In genomic region chr6:7706269-7706668, GRCh38 we compare ENCODE assay signal across 34 cellular contexts. TPM values are rescaled to one million over a fixed set of nuclear protein-coding genes. Genes with fewer than 3 reads are reported as not detected.
"Had no signal": no experiment of that assay in that cellular context is flagged by ENCODE, and none has a peak within 500 bp of the region (broad histone marks: within the 10 kb centered on the region; RNA-seq: fewer than 3 reads in every experiment).

No MANE protein-coding gene starts in this region.

- H3K4me3 Mint-ChIP-seq: activated CD4-positive, alpha-beta memory T cell treated with anti-CD3 and anti-CD28 coated beads for 36 hours; activated CD4-positive, alpha-beta T cell treated with anti-CD3 and anti-CD28 coated beads for 36 hours; activated CD4-positive, alpha-beta T cell treated with anti-CD3 and anti-CD28 coated beads, Interleukin-2, amount 10 ng/mL, durations not matched to agents 24 days and 14 days; activated CD8-positive, alpha-beta memory T cell treated with anti-CD3 and anti-CD28 coated beads, Interleukin-2, amount 10 ng/mL, durations not matched to agents 7 days and 5 days; activated CD8-positive, alpha-beta T cell treated with anti-CD3 and anti-CD28 coated beads, Interleukin-2, amount 10 ng/mL, durations not matched to agents 7 days and 5 days; activated naive CD4-positive, alpha-beta T cell treated with anti-CD3 and anti-CD28 coated beads, Interleukin-2, amount 10 ng/mL, durations not matched to agents 7 days and 5 days; activated naive CD8-positive, alpha-beta T cell treated with anti-CD3 and anti-CD28 coated beads, Interleukin-2, amount 10 ng/mL, durations not matched to agents 7 days and 5 days; activated T-cell treated with anti-CD3 and anti-CD28 coated beads, Interleukin-2, amount 50 U/mL, for 24 hours; activated T-cell treated with anti-CD3 and anti-CD28 coated beads, Interleukin-2, amount 50 U/mL, for 72 hours; brain; central memory CD8-positive, alpha-beta T cell; dendritic cell treated with granulocyte-macrophage colony-stimulating factor and Interleukin-4, amounts not matched to agents 40 ng/mL and 50 ng/mL, for 4 days; endodermal cell; T-helper 17 cell; T-helper 2 cell treated with Interferon-gamma antibody and Interleukin-4, amounts not matched to agents 5 μg/mL and 100 μg/mL, for 36 hours had no signal

- H3K36me3 Mint-ChIP-seq: activated CD4-positive, alpha-beta memory T cell treated with anti-CD3 and anti-CD28 coated beads for 36 hours; activated CD8-positive, alpha-beta memory T cell treated with anti-CD3 and anti-CD28 coated beads, Interleukin-2, amount 10 ng/mL, durations not matched to agents 7 days and 5 days; activated naive CD4-positive, alpha-beta T cell treated with anti-CD3 and anti-CD28 coated beads, Interleukin-2, amount 10 ng/mL, durations not matched to agents 7 days and 5 days; activated naive CD8-positive, alpha-beta T cell treated with anti-CD3 and anti-CD28 coated beads, Interleukin-2, amount 10 ng/mL, durations not matched to agents 7 days and 5 days; brain had no signal

- H3K4me1 ChIP-seq: ascending aorta, breast epithelium, foreskin keratinocyte, gastrocnemius medialis, heart right ventricle had no signal

- H3K27me3 Mint-ChIP-seq: brain; dendritic cell treated with granulocyte-macrophage colony-stimulating factor and Interleukin-4, amounts not matched to agents 40 ng/mL and 50 ng/mL, for 4 days had no signal

- H3K4me3 ChIP-seq: ascending aorta, breast epithelium, cardiac muscle cell, coronary artery, dorsolateral prefrontal cortex, gastrocnemius medialis, heart right ventricle had no signal

- H3K27ac ChIP-seq: ascending aorta, breast epithelium, cardiac muscle cell, coronary artery, dorsolateral prefrontal cortex, foreskin keratinocyte, gastrocnemius medialis, heart right ventricle had no signal

- H3K27ac Mint-ChIP-seq: activated CD4-positive, alpha-beta memory T cell treated with anti-CD3 and anti-CD28 coated beads for 36 hours; activated CD4-positive, alpha-beta T cell treated with anti-CD3 and anti-CD28 coated beads for 36 hours; activated CD4-positive, alpha-beta T cell treated with anti-CD3 and anti-CD28 coated beads, Interleukin-2, amount 10 ng/mL, durations not matched to agents 24 days and 14 days; activated CD8-positive, alpha-beta memory T cell treated with anti-CD3 and anti-CD28 coated beads, Interleukin-2, amount 10 ng/mL, durations not matched to agents 7 days and 5 days; activated CD8-positive, alpha-beta T cell treated with anti-CD3 and anti-CD28 coated beads, Interleukin-2, amount 10 ng/mL, durations not matched to agents 7 days and 5 days; activated naive CD4-positive, alpha-beta T cell treated with anti-CD3 and anti-CD28 coated beads, Interleukin-2, amount 10 ng/mL, durations not matched to agents 7 days and 5 days; activated naive CD4-positive, alpha-beta T cell treated with anti-CD3 and anti-CD28 coated beads, Interleukin-2, amount 50 U/mL, for 72 hours; activated naive CD8-positive, alpha-beta T cell treated with anti-CD3 and anti-CD28 coated beads, Interleukin-2, amount 10 ng/mL, durations not matched to agents 7 days and 5 days; activated T-cell treated with anti-CD3 and anti-CD28 coated beads, Interleukin-2, amount 50 U/mL, for 24 hours; activated T-cell treated with anti-CD3 and anti-CD28 coated beads, Interleukin-2, amount 50 U/mL, for 72 hours; brain; dendritic cell treated with granulocyte-macrophage colony-stimulating factor and Interleukin-4, amounts not matched to agents 40 ng/mL and 50 ng/mL, for 4 days; endodermal cell; T-helper 17 cell; T-helper 2 cell treated with Interferon-gamma antibody and Interleukin-4, amounts not matched to agents 5 μg/mL and 100 μg/mL, for 36 hours had no signal

- H3K9me3 Mint-ChIP-seq: activated CD4-positive, alpha-beta memory T cell treated with anti-CD3 and anti-CD28 coated beads for 36 hours; activated CD4-positive, alpha-beta T cell treated with anti-CD3 and anti-CD28 coated beads, Interleukin-2, amount 10 ng/mL, durations not matched to agents 24 days and 14 days; activated naive CD4-positive, alpha-beta T cell treated with anti-CD3 and anti-CD28 coated beads, Interleukin-2, amount 10 ng/mL, durations not matched to agents 7 days and 5 days; activated naive CD4-positive, alpha-beta T cell treated with anti-CD3 and anti-CD28 coated beads, Interleukin-2, amount 50 U/mL, for 72 hours; activated naive CD8-positive, alpha-beta T cell treated with anti-CD3 and anti-CD28 coated beads, Interleukin-2, amount 10 ng/mL, durations not matched to agents 7 days and 5 days; activated T-cell treated with anti-CD3 and anti-CD28 coated beads, Interleukin-2, amount 50 U/mL, for 24 hours; activated T-cell treated with anti-CD3 and anti-CD28 coated beads, Interleukin-2, amount 50 U/mL, for 72 hours; central memory CD8-positive, alpha-beta T cell; T-helper 2 cell treated with Interferon-gamma antibody and Interleukin-4, amounts not matched to agents 5 μg/mL and 100 μg/mL, for 36 hours had no signal

- DNase-seq: activated CD4-positive, alpha-beta memory T cell treated with anti-CD3 and anti-CD28 coated beads for 36 hours; activated CD4-positive, alpha-beta T cell treated with anti-CD3 and anti-CD28 coated beads for 36 hours; activated CD4-positive, alpha-beta T cell treated with anti-CD3 and anti-CD28 coated beads, Interleukin-2, amount 10 ng/mL, durations not matched to agents 24 days and 14 days; activated CD4-positive, CD25-positive, alpha-beta regulatory T cell; activated CD4-positive, CD25-positive, alpha-beta regulatory T cell treated with anti-CD3 and anti-CD28 coated beads, Interleukin-2, amount 50 U/mL, for 72 hours; activated CD8-positive, alpha-beta memory T cell treated with anti-CD3 and anti-CD28 coated beads, Interleukin-2, amount 10 ng/mL, durations not matched to agents 7 days and 5 days; activated CD8-positive, alpha-beta memory T cell treated with anti-CD3 and anti-CD28 coated beads, Interleukin-2, amount 50 U/mL, for 4 hours; activated CD8-positive, alpha-beta T cell treated with anti-CD3 and anti-CD28 coated beads, Interleukin-2, amount 10 ng/mL, durations not matched to agents 7 days and 5 days; activated gamma-delta T cell; activated naive CD4-positive, alpha-beta T cell; activated naive CD4-positive, alpha-beta T cell treated with anti-CD3 and anti-CD28 coated beads, Interleukin-2, amount 10 ng/mL, durations not matched to agents 7 days and 5 days; activated naive CD8-positive, alpha-beta T cell treated with anti-CD3 and anti-CD28 coated beads, Interleukin-2, amount 10 ng/mL, durations not matched to agents 7 days and 5 days; activated T-cell treated with anti-CD3 and anti-CD28 coated beads, Interleukin-2, amount 50 U/mL, for 24 hours; activated T-cell treated with anti-CD3 and anti-CD28 coated beads, Interleukin-2, amount 50 U/mL, for 72 hours; dorsolateral prefrontal cortex; effector memory CD4-positive, alpha-beta T cell; endodermal cell; foreskin keratinocyte; gastrocnemius medialis; heart right ventricle; T-helper 1 cell; T-helper 17 cell; T1000 had no signal

- H3K27me3 ChIP-seq: ascending aorta, breast epithelium, cardiac muscle cell, foreskin keratinocyte, gastrocnemius medialis had no signal

- H3K4me1 Mint-ChIP-seq: activated CD4-positive, alpha-beta T cell treated with anti-CD3 and anti-CD28 coated beads for 36 hours; activated CD4-positive, alpha-beta T cell treated with anti-CD3 and anti-CD28 coated beads, Interleukin-2, amount 10 ng/mL, durations not matched to agents 24 days and 14 days; activated CD8-positive, alpha-beta memory T cell treated with anti-CD3 and anti-CD28 coated beads, Interleukin-2, amount 10 ng/mL, durations not matched to agents 7 days and 5 days; activated naive CD4-positive, alpha-beta T cell treated with anti-CD3 and anti-CD28 coated beads, Interleukin-2, amount 10 ng/mL, durations not matched to agents 7 days and 5 days; activated naive CD8-positive, alpha-beta T cell treated with anti-CD3 and anti-CD28 coated beads, Interleukin-2, amount 10 ng/mL, durations not matched to agents 7 days and 5 days; brain; central memory CD8-positive, alpha-beta T cell; T-helper 17 cell had no signal

- H3K36me3 ChIP-seq: ascending aorta, breast epithelium, cardiac muscle cell, gastrocnemius medialis, heart right ventricle had no signal

- H3K9me3 ChIP-seq: ascending aorta, gastrocnemius medialis had no signal

- ATAC-seq: activated CD4-positive, alpha-beta T cell treated with anti-CD3 and anti-CD28 coated beads for 36 hours; activated CD8-positive, alpha-beta memory T cell treated with anti-CD3 and anti-CD28 coated beads, Interleukin-2, amount 10 ng/mL, durations not matched to agents 7 days and 5 days; activated CD8-positive, alpha-beta T cell treated with anti-CD3 and anti-CD28 coated beads, Interleukin-2, amount 10 ng/mL, durations not matched to agents 7 days and 5 days; activated naive CD4-positive, alpha-beta T cell treated with anti-CD3 and anti-CD28 coated beads, Interleukin-2, amount 50 U/mL, for 72 hours; activated T-cell treated with anti-CD3 and anti-CD28 coated beads, Interleukin-2, amount 50 U/mL, for 72 hours; esophagus mucosa; foreskin keratinocyte; gastrocnemius medialis; T-helper 17 cell had no signal

RNA-seq across cellular contexts. Expression of gene BMP6, which starts 19.6 kb away (rescaled TPM):
- total RNA-seq: activated CD8-positive, alpha-beta memory T cell treated with anti-CD3 and anti-CD28 coated beads for 36 hours; activated CD8-positive, alpha-beta memory T cell treated with anti-CD3 and anti-CD28 coated beads, Interleukin-2, amount 10 ng/mL, durations not matched to agents 7 days and 5 days; activated CD8-positive, alpha-beta T cell treated with anti-CD3 and anti-CD28 coated beads, Interleukin-2, amount 10 ng/mL, durations not matched to agents 7 days and 5 days; activated naive CD4-positive, alpha-beta T cell treated with anti-CD3 and anti-CD28 coated beads, Interleukin-2, amount 50 U/mL, for 72 hours; activated naive CD8-positive, alpha-beta T cell treated with anti-CD3 and anti-CD28 coated beads, Interleukin-2, amount 10 ng/mL, durations not matched to agents 7 days and 5 days had no signal
- polyA plus RNA-seq: cardiac muscle cell had no signal
